In genomic region chr20:3766832-3767433, GRCh38 we compare ENCODE assay signal across 8 cellular contexts.
DNase-seq lines count a peak whose midpoint lies in the region; FAIRE-seq and TF ChIP-seq lines count a peak whose summit lies in the region.

No MANE protein-coding gene starts in this region.

- peaks cover 7% of the 10 kb centered on the region; the same call in 1 of the 2 replicates for H3F3A ChIP-seq in SU-DHL-6 (ENCODE audit: insufficient read depth)

- peak overlapping the region; percentile 78 for H2AFZ ChIP-seq in SU-DHL-6 (ENCODE audit: low read depth, low read length, severe bottlenecking)

- H3K4me1 ChIP-seq in rectal smooth muscle tissue (ENCODE audit: control insufficient read depth, insufficient read depth, low read length), result peaks cover 9% of the 10 kb centered on the region

- no peaks in the 10 kb centered on the region for H3K36me3 ChIP-seq in SU-DHL-6 (ENCODE audit: low read length)
- H3K36me3 ChIP-seq in rectal smooth muscle tissue (ENCODE audit: control insufficient read depth, insufficient read depth, low read length), result no peaks in the 10 kb centered on the region

- no peaks in the 10 kb centered on the region for H3K9me3 ChIP-seq in SU-DHL-6 (ENCODE audit: insufficient read depth, low read length)

- H4K20me1 ChIP-seq in SU-DHL-6 (ENCODE audit: low read depth, low read length), result no peaks in the 10 kb centered on the region

- peak; percentile 80 for DNase-seq in NCI-H82 (lab: John Stamatoyannopoulos, UW)
- DNase-seq in NCI-H82 treated with DMSO at 0.1 percent for 48 hours (lab: John Stamatoyannopoulos, UW; ENCODE audit: unreplicated experiment), result no peak
- no peak for DNase-seq in fibroblast of mammary gland (ENCODE audit: low read depth)
- no peak for DNase-seq in COLO829 (ENCODE audit: low spot score)
- DNase-seq in urothelium cell line (ENCODE audit: low spot score), result no peak
- DNase-seq in activated CD4-positive, alpha-beta T cell treated with anti-CD3 and anti-CD28 coated beads, Interleukin-2, amount 50 U/mL, for 4 hours, result no peak

- peak overlapping the region; percentile 80 for H3K4me2 ChIP-seq in SU-DHL-6 (ENCODE audit: low read depth, low read length, poor library complexity, severe bottlenecking)

- no peaks in the 10 kb centered on the region for H3K27me3 ChIP-seq in SU-DHL-6 (ENCODE audit: low read length)
- H3K27me3 ChIP-seq in rectal smooth muscle tissue (ENCODE audit: control insufficient read depth, insufficient read depth, low read length), result no peaks in the 10 kb centered on the region

- TF ChIP-seq CTCF in SU-DHL-6 (IDR thresholded peaks at IDR 0.05; ENCODE audit: insufficient read depth, low read length, poor library complexity, severe bottlenecking) (no peak), fibroblast of mammary gland (conservative IDR thresholded peaks at IDR 0.05; ENCODE audit: control insufficient read depth, insufficient read depth, low read depth, low read length) (no peak)

- H3K9ac ChIP-seq in SU-DHL-6 (ENCODE audit: low read length) (peak overlapping the region; percentile 92), rectal smooth muscle tissue (ENCODE audit: low read length) (peak overlapping the region; percentile 13)

- H3K4me3 ChIP-seq in SU-DHL-6 (ENCODE audit: insufficient read depth, low read length, poor library complexity, severe bottlenecking) (peak overlapping the region; percentile 97), fibroblast of mammary gland (ENCODE audit: control insufficient read depth, low read depth, low read length) (peak overlapping the region; percentile 67), rectal smooth muscle tissue (ENCODE audit: low read length) (peak overlapping the region; percentile 66)

- FAIRE-seq in urothelium cell line (lab: Jason Lieb, UNC), result no peak

- H3K27ac ChIP-seq in SU-DHL-6 (ENCODE audit: low read depth, low read length), result no peak overlapping the region
- H3K27ac ChIP-seq in rectal smooth muscle tissue (ENCODE audit: low read depth, low read length), result peak overlapping the region; percentile 38

- no peaks in the 10 kb centered on the region for H3K9me2 ChIP-seq in SU-DHL-6 (replicated peaks; ENCODE audit: insufficient read depth, low read length)

- H3K79me2 ChIP-seq in SU-DHL-6 (ENCODE audit: insufficient read depth, low read length), result peaks cover 30% of the 10 kb centered on the region
